In the genomic region with DNA sequence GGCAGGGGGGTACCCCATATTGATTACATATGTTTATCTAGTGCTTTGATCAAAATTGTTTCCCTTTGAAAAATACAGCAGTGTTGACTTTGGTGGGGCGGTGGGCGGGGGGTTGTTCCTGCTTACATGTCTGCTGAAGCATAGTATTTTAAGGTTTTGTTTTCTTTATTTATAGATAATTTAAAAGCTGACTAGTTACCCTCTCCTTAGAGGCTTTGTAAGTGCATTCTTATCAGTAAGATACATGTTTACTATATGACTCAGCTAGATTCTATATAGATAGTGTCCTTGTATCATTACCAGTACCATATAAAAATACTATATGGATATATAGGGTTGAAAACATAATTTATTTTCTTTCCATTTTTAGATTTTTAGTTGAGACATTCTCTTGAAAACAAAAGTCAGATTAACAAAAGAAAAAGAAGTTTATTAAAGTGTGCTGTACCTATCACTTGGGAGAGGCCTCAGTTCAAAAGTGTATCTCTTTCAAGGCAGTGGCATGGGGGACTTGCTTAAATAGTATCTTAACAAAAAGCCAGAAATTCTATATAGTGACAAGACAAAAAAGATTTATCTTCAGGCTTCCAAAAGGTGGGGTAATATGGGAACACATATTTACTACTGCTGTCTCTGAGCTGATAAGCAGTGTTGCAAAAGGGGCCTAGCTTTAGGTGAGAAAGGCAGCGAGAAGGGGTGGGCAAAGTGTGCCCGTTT, we compare ENCODE assay signal across 19 cellular contexts.
A peak's percentile ranks its signal among the peaks of the same experiment; 100 is the strongest.
DNase-seq lines count a peak whose midpoint lies in the region; ATAC-seq, FAIRE-seq and TF ChIP-seq lines count a peak whose summit lies in the region.
"Had no signal": no experiment of that assay in that cellular context is flagged by ENCODE, and none has a peak within 500 bp of the region (broad histone marks: within the 10 kb centered on the region; RNA-seq: fewer than 3 reads in every experiment).

No MANE protein-coding gene starts in this region.

- ATAC-seq in A549: peak in 1 of 2 experiments; percentile 74; a peak in 3 of 6 replicates
- ATAC-seq in activated T-cell treated with anti-CD3 and anti-CD28 coated beads, Interleukin-2, amount 50 U/mL, for 72 hours (replicated peaks in 1 of 2): no peak
- ATAC-seq: body of pancreas, left ventricle myocardium superior had no signal

- peaks cover 18% of the 10 kb centered on the region for H3F3A ChIP-seq in PC-9 (ENCODE audit: insufficient read depth, low read depth)

- CTCF ChIA-PET in A549 (lab: Yijun Ruan, JAX) (interaction anchor here (0.9 kb wide), 1 partner anchor 223 kb away, joined by 3 read pairs; no protein-coding TSS in a partner anchor), HEK293 (lab: Yijun Ruan, JAX) (interaction anchor here (0.9 to 1.5 kb wide), 2 partner anchors 90 to 92 kb away, joined by 3 read pairs; no protein-coding TSS in a partner anchor), PC-9 (lab: Charles Lee) (no interaction called here)

- no peaks in the 10 kb centered on the region for H3K9me2 ChIP-seq in PC-9 (ENCODE audit: insufficient read depth)
- no peaks in the 10 kb centered on the region for H3K9me2 ChIP-seq in Karpas-422 (replicated peaks; ENCODE audit: insufficient read depth, low read length)

- no peaks in the 10 kb centered on the region for H3K9me3 Mint-ChIP-seq in endodermal cell
- no peaks in the 10 kb centered on the region for H3K9me3 Mint-ChIP-seq in activated T-cell treated with anti-CD3 and anti-CD28 coated beads, Interleukin-2, amount 50 U/mL, for 72 hours
- H3K9me3 Mint-ChIP-seq: activated naive CD4-positive, alpha-beta T cell treated with anti-CD3 and anti-CD28 coated beads, Interleukin-2, amount 10 ng/mL, durations not matched to agents 7 days and 5 days had no signal

- TF ChIP-seq CTCF in A549 (IDR thresholded peaks at IDR 0.05) (no peak), HEK293 (tag by site-specific recombination; IDR thresholded peaks at IDR 0.05) (no peak), PC-9 (conservative IDR thresholded peaks at IDR 0.05) (no peak), endodermal cell (conservative IDR thresholded peaks at IDR 0.05) (no peak), right atrium auricular region (IDR thresholded peaks at IDR 0.05) (no peak)

- H4K20me1 ChIP-seq in PC-9 (ENCODE audit: insufficient read depth) (no peaks in the 10 kb centered on the region), Karpas-422 (ENCODE audit: insufficient read depth, low read depth, low read length) (no peaks in the 10 kb centered on the region; the same call in 1 of the 2 replicates)

- no peak for TF ChIP-seq POLR2A in A549 (IDR thresholded peaks at IDR 0.05; ENCODE audit: low read length)

- DNase-seq in A549 (ENCODE audit: low read depth in 1 of 2, low spot score in 1 of 2): no peak
- DNase-seq in PC-9: peak in 1 of 2 experiments; percentile 86
- no peak for DNase-seq in endodermal cell
- DNase-seq in activated T-cell treated with anti-CD3 and anti-CD28 coated beads, Interleukin-2, amount 50 U/mL, for 72 hours: no peak
- DNase-seq in right atrium auricular region (ENCODE audit: low spot score): no peak
- no peak for DNase-seq in Karpas-422
- DNase-seq in anterior cingulate cortex (lab: John Stamatoyannopoulos, UW): no peak
- DNase-seq: activated CD4-positive, alpha-beta T cell treated with anti-CD3 and anti-CD28 coated beads for 48 hours; activated naive CD4-positive, alpha-beta T cell treated with anti-CD3 and anti-CD28 coated beads, Interleukin-2, amount 10 ng/mL, durations not matched to agents 7 days and 5 days; body of pancreas; left ventricle myocardium superior; NCI-H1092; SHP77; sigmoid colon; stimulated activated CD4-positive, alpha-beta T cell treated with anti-CD3 and anti-CD28 coated beads, Interleukin-1b, Interleukin-23, amount 100 ng/mL, for 48 hours; stomach had no signal

- H3K36me3 ChIP-seq in HEK293 (ENCODE audit: control insufficient read depth in 2 of 2, insufficient read depth in 1 of 2, low read length in 2 of 2) (no peaks in the 10 kb centered on the region), PC-9 (ENCODE audit: low read depth) (no peaks in the 10 kb centered on the region), endodermal cell (ENCODE audit: control insufficient read depth, insufficient read depth, low read length) (no peaks in the 10 kb centered on the region), right atrium auricular region (no peaks in the 10 kb centered on the region), Karpas-422 (ENCODE audit: insufficient read depth, low read length) (no peaks in the 10 kb centered on the region)
- H3K36me3 ChIP-seq: sigmoid colon, stomach had no signal

- H3K4me1 ChIP-seq in A549 (peaks cover 17% of the 10 kb centered on the region), HEK293 (ENCODE audit: control insufficient read depth, insufficient read depth, low read length) (peaks cover 31% of the 10 kb centered on the region), PC-9 (replicated peaks; ENCODE audit: insufficient read depth) (peaks cover 49% of the 10 kb centered on the region), endodermal cell (ENCODE audit: control insufficient read depth, insufficient read depth, low read length) (peaks cover 3% of the 10 kb centered on the region), right atrium auricular region (no peaks in the 10 kb centered on the region), Karpas-422 (ENCODE audit: low read length) (peaks cover 4% of the 10 kb centered on the region; the same call in 1 of the 2 replicates)
- H3K4me1 ChIP-seq: body of pancreas, sigmoid colon had no signal

- no peak for FAIRE-seq in A549 (lab: Jason Lieb, UNC)
- FAIRE-seq: A204.1 had no signal

- H3K27me3 ChIP-seq in PC-9 (ENCODE audit: insufficient read depth, low read depth) (no peaks in the 10 kb centered on the region), endodermal cell (ENCODE audit: control insufficient read depth, insufficient read depth, low read length, poor library complexity, severe bottlenecking) (no peaks in the 10 kb centered on the region), right atrium auricular region (no peaks in the 10 kb centered on the region), Karpas-422 (ENCODE audit: low read length) (no peaks in the 10 kb centered on the region)
- H3K27me3 ChIP-seq: body of pancreas, sigmoid colon, stomach had no signal

- TF ChIP-seq EP300 in A549 (IDR thresholded peaks at IDR 0.05): no peak

- H3K27me3 Mint-ChIP-seq in endodermal cell (ENCODE audit: insufficient read depth): no peaks in the 10 kb centered on the region
- H3K27me3 Mint-ChIP-seq in activated T-cell treated with anti-CD3 and anti-CD28 coated beads, Interleukin-2, amount 50 U/mL, for 72 hours (ENCODE audit: low read depth): no peaks in the 10 kb centered on the region
- H3K27me3 Mint-ChIP-seq: activated naive CD4-positive, alpha-beta T cell treated with anti-CD3 and anti-CD28 coated beads, Interleukin-2, amount 10 ng/mL, durations not matched to agents 7 days and 5 days had no signal

- H3K27ac ChIP-seq in A549: peak overlapping the region; percentile 38 to 74; a peak in 5 of 6 replicates
- peak overlapping the region; percentile 47 for H3K27ac ChIP-seq in HEK293 (ENCODE audit: extremely low read depth, low read depth, low read length)
- H3K27ac ChIP-seq in PC-9: peak overlapping the region; percentile 74
- H3K27ac ChIP-seq in endodermal cell (ENCODE audit: low read depth, low read length): no peak overlapping the region
- no peak overlapping the region for H3K27ac ChIP-seq in right atrium auricular region
- no peak overlapping the region for H3K27ac ChIP-seq in Karpas-422 (ENCODE audit: low read length)
- H3K27ac ChIP-seq: body of pancreas, sigmoid colon, stomach had no signal

- peak overlapping the region; percentile 15 for H3K4me3 Mint-ChIP-seq in endodermal cell
- H3K4me3 Mint-ChIP-seq in activated T-cell treated with anti-CD3 and anti-CD28 coated beads, Interleukin-2, amount 50 U/mL, for 72 hours: no peak overlapping the region
- H3K4me3 Mint-ChIP-seq: activated naive CD4-positive, alpha-beta T cell treated with anti-CD3 and anti-CD28 coated beads, Interleukin-2, amount 10 ng/mL, durations not matched to agents 7 days and 5 days; CD14-positive monocyte had no signal

- POLR2A ChIA-PET in A549 (lab: Yijun Ruan, JAX) (no interaction called here), HEK293 (lab: Yijun Ruan, JAX) (no interaction called here), PC-9 (lab: Charles Lee; ENCODE audit: unreplicated experiment) (interaction anchor here (0.6 to 1.1 kb wide), 4 partner anchors 21 to 155 kb away, joined by 3 to 7 read pairs (median 4); a partner anchor contains a TSS)

- peaks cover 6% of the 10 kb centered on the region for H3K36me3 Mint-ChIP-seq in endodermal cell (ENCODE audit: low read depth)
- no peaks in the 10 kb centered on the region for H3K36me3 Mint-ChIP-seq in activated T-cell treated with anti-CD3 and anti-CD28 coated beads, Interleukin-2, amount 50 U/mL, for 72 hours (ENCODE audit: insufficient read depth in 2 of 2)
- H3K36me3 Mint-ChIP-seq: activated naive CD4-positive, alpha-beta T cell treated with anti-CD3 and anti-CD28 coated beads, Interleukin-2, amount 10 ng/mL, durations not matched to agents 7 days and 5 days; CD14-positive monocyte had no signal

- intact Hi-C loops in PC-9 (cut with micrococcal nuclease; ENCODE audit: unreplicated experiment): no loop called here

- BruUV-seq in PC-9 (replicated peaks; lab: Mats Ljungman, UMichigan): no TSS peak

- H3K79me2 ChIP-seq in PC-9 (ENCODE audit: low read depth) (no peaks in the 10 kb centered on the region), Karpas-422 (ENCODE audit: low read length) (peaks cover 34% of the 10 kb centered on the region)

- H3K4me2 ChIP-seq in A549 (peak overlapping the region; percentile 60), PC-9 (peak overlapping the region; percentile 78), Karpas-422 (ENCODE audit: low read depth, low read length, poor library complexity, severe bottlenecking) (no peak overlapping the region)

- 33% methylated on average over 4 of the region's 4 CpGs for WGBS in A549 (ENCODE audit: missing lambda C conversion rate)
- WGBS in endodermal cell (ENCODE audit: insufficient coverage in 1 of 2, insufficient read length in 1 of 2), 2 experiments: 80 to 92% methylated on average over 2 to 4 of the region's 4 CpGs

- TF ChIP-seq RAD21 in A549 (conservative IDR thresholded peaks at IDR 0.05 in 1 of 2, IDR thresholded peaks at IDR 0.05 in 1 of 2): no peak

- H3K4me1 Mint-ChIP-seq in endodermal cell: peaks cover 47% of the 10 kb centered on the region
- H3K4me1 Mint-ChIP-seq in activated T-cell treated with anti-CD3 and anti-CD28 coated beads, Interleukin-2, amount 50 U/mL, for 72 hours (ENCODE audit: low read depth): peaks cover 16% of the 10 kb centered on the region
- H3K4me1 Mint-ChIP-seq: activated naive CD4-positive, alpha-beta T cell treated with anti-CD3 and anti-CD28 coated beads, Interleukin-2, amount 10 ng/mL, durations not matched to agents 7 days and 5 days; CD14-positive monocyte had no signal

- H2AFZ ChIP-seq in PC-9 (no peak overlapping the region), Karpas-422 (ENCODE audit: low read length) (no peak overlapping the region)

- H3K9ac ChIP-seq in endodermal cell (ENCODE audit: extremely low read depth, low read length, poor library complexity, severe bottlenecking): no peak overlapping the region
- H3K9ac ChIP-seq in Karpas-422 (ENCODE audit: low read length): no peak overlapping the region

- peak overlapping the region; percentile 86 for H3K27ac Mint-ChIP-seq in endodermal cell
- H3K27ac Mint-ChIP-seq in activated T-cell treated with anti-CD3 and anti-CD28 coated beads, Interleukin-2, amount 50 U/mL, for 72 hours: no peak overlapping the region
- H3K27ac Mint-ChIP-seq: activated naive CD4-positive, alpha-beta T cell treated with anti-CD3 and anti-CD28 coated beads, Interleukin-2, amount 10 ng/mL, durations not matched to agents 7 days and 5 days; CD14-positive monocyte had no signal

- no peaks in the 10 kb centered on the region for H3K9me3 ChIP-seq in A549
- H3K9me3 ChIP-seq in HEK293 (ENCODE audit: control insufficient read depth, insufficient read depth, low read depth, low read length): no peaks in the 10 kb centered on the region
- H3K9me3 ChIP-seq in PC-9 (ENCODE audit: insufficient read depth, low read depth): no peaks in the 10 kb centered on the region
- H3K9me3 ChIP-seq in endodermal cell (ENCODE audit: control insufficient read depth, low read length): no peaks in the 10 kb centered on the region
- no peaks in the 10 kb centered on the region for H3K9me3 ChIP-seq in right atrium auricular region
- H3K9me3 ChIP-seq in Karpas-422 (ENCODE audit: low read length): no peaks in the 10 kb centered on the region
- H3K9me3 ChIP-seq: body of pancreas, sigmoid colon, stomach had no signal

- H3K4me3 ChIP-seq in A549 (no peak overlapping the region), HEK293 (ENCODE audit: low read depth, low read length) (no peak overlapping the region), PC-9 (peak overlapping the region; percentile 37; the same call in 1 of the 2 replicates), endodermal cell (ENCODE audit: low read length) (no peak overlapping the region), right atrium auricular region (no peak overlapping the region), Karpas-422 (ENCODE audit: low read length) (no peak overlapping the region)
- H3K4me3 ChIP-seq: body of pancreas, sigmoid colon, stomach had no signal

Comparison
In these comparisons a context has a peak if more than half of its experiments do, and no peak if none do; other contexts are left out.
1. H3K27ac ChIP-seq: peak in A549 (2 of 2), HEK293 (single experiment) and PC-9 (single experiment); none in endodermal cell (single experiment), right atrium auricular region (0 of 2) and Karpas-422 (single experiment).